In genomic region chr1:54409156-54410142, GRCh38 we compare ENCODE assay signal across 1 cellular context.
TF ChIP-seq lines count a peak whose summit lies in the region.

No MANE protein-coding gene starts in this region.

TF ChIP-seq in K562, 482 proteins besides CTCF, POLR2A, EP300 and RAD21 (continued from another document and continues in another):
- peak; percentile 35; the same call in 1 of the 2 replicates for TF ChIP-seq ZBTB40 (IDR thresholded peaks at IDR 0.05)
- no peak for TF ChIP-seq ZBTB40 (CRISPR knock-in tag; IDR thresholded peaks at IDR 0.05)
- no peak for TF ChIP-seq U2AF1 (optimal IDR thresholded peaks at IDR 0.05; ENCODE audit: low read depth, low read length)
- TF ChIP-seq HDAC1 (IDR thresholded peaks at IDR 0.05), result peak in 1 of 2 experiments; percentile 67; a peak in 1 of 4 replicates
- peak; percentile 63 for TF ChIP-seq VEZF1 (CRISPR knock-in tag; IDR thresholded peaks at IDR 0.05)
- no peak for TF ChIP-seq AFF4 (CRISPR knock-in tag; IDR thresholded peaks at IDR 0.05)
- no peak for TF ChIP-seq PBX2 (CRISPR knock-in tag; IDR thresholded peaks at IDR 0.05; ENCODE audit: low read depth)
- no peak for TF ChIP-seq PBX2 (tag; conservative IDR thresholded peaks at IDR 0.05; ENCODE audit: low read depth)
- peak; percentile 43; the same call in 1 of the 2 replicates for TF ChIP-seq ATF3 (IDR thresholded peaks at IDR 0.05)
- no peak for TF ChIP-seq ATF3 (CRISPR knock-in tag; conservative IDR thresholded peaks at IDR 0.05)
- TF ChIP-seq FOXJ3 (CRISPR knock-in tag; IDR thresholded peaks at IDR 0.05), result no peak
- TF ChIP-seq JUN (IDR thresholded peaks at IDR 0.05; ENCODE audit: borderline replicate concordance, low read depth, low read length), result peak; percentile 4; the same call in 1 of the 2 replicates
- no peak for TF ChIP-seq JUN (CRISPR knock-in tag; IDR thresholded peaks at IDR 0.05; ENCODE audit: borderline replicate concordance)
- no peak for TF ChIP-seq RAD51 (IDR thresholded peaks at IDR 0.05; ENCODE audit: borderline replicate concordance, low read depth)
- TF ChIP-seq CHCHD3 (CRISPR knock-in tag; IDR thresholded peaks at IDR 0.05), result no peak
- TF ChIP-seq ZNF217 (CRISPR knock-in tag; IDR thresholded peaks at IDR 0.05), result no peak
- no peak for TF ChIP-seq U2AF2 (optimal IDR thresholded peaks at IDR 0.05; ENCODE audit: low read depth, low read length)
- TF ChIP-seq EP400 (IDR thresholded peaks at IDR 0.05), result peak; percentile 49; the same call in 1 of the 2 replicates
- TF ChIP-seq ZNF280A (IDR thresholded peaks at IDR 0.05; ENCODE audit: low read depth, partially characterized antibody), result no peak
- TF ChIP-seq NFYB (IDR thresholded peaks at IDR 0.05; ENCODE audit: extremely low read depth, insufficient read length), result no peak
- no peak for TF ChIP-seq E2F8 (IDR thresholded peaks at IDR 0.05; ENCODE audit: low read depth, partially characterized antibody)
- TF ChIP-seq ZNF239 (CRISPR knock-in tag; IDR thresholded peaks at IDR 0.05), result no peak
- no peak for TF ChIP-seq ARID4B (CRISPR knock-in tag; IDR thresholded peaks at IDR 0.05)
- peak; percentile 88 for TF ChIP-seq ZEB2 (IDR thresholded peaks at IDR 0.05)
